20 cellular contexts compared by ENCODE assay signal in the genomic region with DNA sequence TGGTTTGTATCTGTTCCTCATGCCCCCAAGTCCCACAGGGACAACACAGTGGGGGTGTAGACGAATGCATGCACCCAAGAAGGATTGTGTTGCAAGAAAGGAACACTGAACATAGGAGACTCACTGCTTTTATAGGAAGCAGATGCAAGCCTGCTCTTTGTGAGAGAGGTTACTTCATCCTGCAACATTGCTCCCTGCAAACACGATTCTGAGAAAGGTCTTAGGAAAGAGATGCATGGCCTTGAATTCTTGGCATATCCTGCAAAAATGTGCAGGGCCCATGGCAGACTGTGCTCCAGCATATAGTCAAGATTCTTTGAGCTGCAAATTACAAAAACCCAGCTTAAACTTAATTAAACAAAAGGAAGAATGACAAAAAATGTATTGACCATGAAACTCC.
"Had no signal": no experiment of that assay in that cellular context is flagged by ENCODE, and none has a peak within 500 bp of the region (broad histone marks: within the 10 kb centered on the region; RNA-seq: fewer than 3 reads in every experiment).

No MANE protein-coding gene starts in this region.

- H3K27ac ChIP-seq: heart left ventricle, pancreas, suprapubic skin, tibial artery, upper lobe of right lung, vagina had no signal

- H3K4me1 ChIP-seq: pancreas, suprapubic skin, tibial artery, upper lobe of right lung, vagina had no signal

- ATAC-seq: heart left ventricle; pancreas; right cardiac atrium; stimulated activated naive CD8-positive, alpha-beta T cell treated with anti-CD3 and anti-CD28 coated beads, Interleukin-15, Interleukin-2, amounts not matched to agents 100 U/mL and 50 U/mL, for 24 hours; upper lobe of right lung had no signal

- H3K4me3 ChIP-seq: heart left ventricle, pancreas, suprapubic skin, tibial artery, upper lobe of right lung, vagina had no signal

- H3K4me1 Mint-ChIP-seq: nephron had no signal

- H3K4me3 Mint-ChIP-seq: nephron had no signal

- H3K36me3 ChIP-seq: heart left ventricle, pancreas, suprapubic skin, tibial artery, upper lobe of right lung, vagina had no signal

- FAIRE-seq: frontal cortex, islet of Langerhans, pancreas, small intestine had no signal

- H3K9me3 ChIP-seq: heart left ventricle, pancreas, suprapubic skin, tibial artery, upper lobe of right lung, vagina had no signal

- H3K36me3 Mint-ChIP-seq: naive B cell had no signal

- H3K27ac Mint-ChIP-seq: naive B cell, nephron, progenitor cell of endocrine pancreas had no signal

- H3K27me3 ChIP-seq: heart left ventricle, pancreas, suprapubic skin, tibial artery, upper lobe of right lung, vagina had no signal

- H3K9me3 Mint-ChIP-seq: nephron had no signal

- DNase-seq: dermis blood vessel endothelial cell; heart left ventricle; hippocampal formation; kidney glomerular epithelial cell; mesendoderm; naive B cell; occipital lobe; pancreas; right cardiac atrium; small intestine; stimulated activated CD4-positive, alpha-beta T cell treated with anti-CD3 and anti-CD28 coated beads, Interleukin-12 subunit alpha, Interleukin-12 subunit beta, amount 100 ng/mL, for 4 hours; stimulated activated naive CD8-positive, alpha-beta T cell treated with anti-CD3 and anti-CD28 coated beads, Interleukin-15, Interleukin-2, amounts not matched to agents 100 U/mL and 50 U/mL, for 24 hours; tibial artery; upper lobe of right lung had no signal
